In the genomic region with DNA sequence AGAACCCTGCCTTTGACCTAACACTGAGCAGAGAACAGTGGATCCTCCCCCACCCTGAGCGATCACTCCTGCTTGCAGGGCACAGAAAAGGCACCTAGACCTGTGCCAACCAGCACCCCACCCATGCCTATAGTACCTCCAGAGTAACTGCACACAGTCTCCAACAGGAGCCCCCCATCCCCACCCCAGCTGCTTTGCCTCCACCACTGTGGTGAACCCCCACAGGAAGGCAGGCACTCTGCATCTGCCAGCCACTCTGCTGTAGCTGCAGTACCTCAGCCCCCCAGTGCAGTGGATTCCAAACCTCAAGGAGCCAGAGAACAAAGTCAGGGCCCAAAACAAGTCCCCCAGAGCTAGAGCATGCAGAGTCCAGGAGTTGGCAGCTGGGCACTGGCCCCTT, we compare ENCODE assay signal across 15 cellular contexts. TPM values are rescaled to one million over a fixed set of nuclear protein-coding genes. Genes with fewer than 3 reads are reported as not detected.
DNase-seq lines count a peak whose midpoint lies in the region; TF ChIP-seq lines count a peak whose summit lies in the region.
"Had no signal": no experiment of that assay in that cellular context is flagged by ENCODE, and none has a peak within 500 bp of the region (broad histone marks: within the 10 kb centered on the region; RNA-seq: fewer than 3 reads in every experiment).

No MANE protein-coding gene starts in this region.

- H3K27me3 Mint-ChIP-seq in activated naive CD8-positive, alpha-beta T cell: no peaks in the 10 kb centered on the region
- no peaks in the 10 kb centered on the region for H3K27me3 Mint-ChIP-seq in activated naive CD8-positive, alpha-beta T cell treated with anti-CD3 and anti-CD28 coated beads for 36 hours

- H3K27me3 ChIP-seq in Peyer's patch: no peaks in the 10 kb centered on the region
- no peaks in the 10 kb centered on the region for H3K27me3 ChIP-seq in testis

- peaks cover 6% of the 10 kb centered on the region for H3K4me1 Mint-ChIP-seq in activated naive CD8-positive, alpha-beta T cell (ENCODE audit: low read depth)
- no peaks in the 10 kb centered on the region for H3K4me1 Mint-ChIP-seq in activated naive CD8-positive, alpha-beta T cell treated with anti-CD3 and anti-CD28 coated beads for 36 hours

- H3K27ac Mint-ChIP-seq in activated naive CD8-positive, alpha-beta T cell: peak overlapping the region; percentile 54
- no peak overlapping the region for H3K27ac Mint-ChIP-seq in activated naive CD8-positive, alpha-beta T cell treated with anti-CD3 and anti-CD28 coated beads for 36 hours

- no peak overlapping the region for H3K4me3 ChIP-seq in Peyer's patch
- no peak overlapping the region for H3K4me3 ChIP-seq in testis

- TF ChIP-seq POLR2A in Peyer's patch (IDR thresholded peaks at IDR 0.05) (no peak), testis (IDR thresholded peaks at IDR 0.05) (no peak)

- peaks cover 8% of the 10 kb centered on the region for H3K36me3 Mint-ChIP-seq in activated naive CD8-positive, alpha-beta T cell
- peaks cover 11% of the 10 kb centered on the region for H3K36me3 Mint-ChIP-seq in activated naive CD8-positive, alpha-beta T cell treated with anti-CD3 and anti-CD28 coated beads for 36 hours

- TF ChIP-seq CTCF in Peyer's patch (IDR thresholded peaks at IDR 0.05) (no peak), testis (IDR thresholded peaks at IDR 0.05) (no peak)

- H3K4me1 ChIP-seq in Peyer's patch (no peaks in the 10 kb centered on the region), testis (peaks cover 5% of the 10 kb centered on the region)

- DNase-seq in activated naive CD8-positive, alpha-beta T cell treated with anti-CD3 and anti-CD28 coated beads for 36 hours: no peak
- peak in 2 of 3 donors; percentile 9 to 33 for DNase-seq in Peyer's patch
- DNase-seq in ecto neural progenitor cell (ENCODE audit: low spot score): peak; percentile 30
- peak; percentile 13 for DNase-seq in testis
- no peak for DNase-seq in NCI-H1417 treated with DMSO at 0.1 percent for 48 hours (lab: John Stamatoyannopoulos, UW)
- no peak for DNase-seq in NOMO-1 treated with dmso at 0.1 percent for 144 hours (lab: John Stamatoyannopoulos, UW; ENCODE audit: unreplicated experiment)
- DNase-seq: GOT3, NCI-H1436 treated with DMSO at 0.1 percent for 48 hours, NCI-H2081 treated with DMSO at 0.1 percent for 48 hours, NCI-H2227 treated with DMSO at 0.1 percent for 48 hours, NCI-H524 treated with DMSO at 0.1 percent for 48 hours had no signal

- intact Hi-C loops in testis (cut with DNase I; ENCODE audit: low total_unique reads): no loop called here

- H3K9me3 ChIP-seq in Peyer's patch (no peaks in the 10 kb centered on the region), testis (no peaks in the 10 kb centered on the region)

- H3K9me3 Mint-ChIP-seq in activated naive CD8-positive, alpha-beta T cell (ENCODE audit: low read depth): peaks cover 14% of the 10 kb centered on the region
- H3K9me3 Mint-ChIP-seq in activated naive CD8-positive, alpha-beta T cell treated with anti-CD3 and anti-CD28 coated beads for 36 hours: peaks cover 19% of the 10 kb centered on the region

- 100% methylated on average over 1 of the region's 1 CpG for WGBS in testis, 2 donors

- H3K4me3 Mint-ChIP-seq in activated naive CD8-positive, alpha-beta T cell: no peak overlapping the region
- H3K4me3 Mint-ChIP-seq in activated naive CD8-positive, alpha-beta T cell treated with anti-CD3 and anti-CD28 coated beads for 36 hours: no peak overlapping the region

- H3K36me3 ChIP-seq in Peyer's patch (no peaks in the 10 kb centered on the region), testis (ENCODE audit: low read depth, missing control alignments) (no peaks in the 10 kb centered on the region)

- H3K27ac ChIP-seq in Peyer's patch: no peak overlapping the region
- H3K27ac ChIP-seq in testis: no peak overlapping the region
- H3K27ac ChIP-seq: C4-2B, KMS-11 had no signal

RNA-seq across cellular contexts. Expression of gene SPATC1L, which starts 10.7 kb away (rescaled TPM):
- 1 to 10 TPM; 6.3 to 6.9 TPM for total RNA-seq in activated naive CD8-positive, alpha-beta T cell treated with anti-CD3 and anti-CD28 coated beads for 36 hours
- total RNA-seq in Peyer's patch (10 to 100 TPM in 1 of 4 donors, 1 to 10 TPM in 3; 1.1 to 13.2 (median 2.6) TPM), testis (10 to 100 TPM; 75.6 to 96.1 TPM)
- 55.4 TPM for polyA plus RNA-seq in testis (ENCODE audit: insufficient read depth, low read depth, low replicate concordance)

RNA-seq across cellular contexts. Expression of gene FTCD, which starts 18.2 kb away (rescaled TPM):
- under 1 TPM in 1 of 2 experiments, not detected in 1; 0.43 TPM for total RNA-seq in activated naive CD8-positive, alpha-beta T cell treated with anti-CD3 and anti-CD28 coated beads for 36 hours
- 1 to 10 TPM in 1 of 4 donors, under 1 TPM in 1, not detected in 2; 0.67 to 1.0 TPM for total RNA-seq in Peyer's patch
- total RNA-seq in testis: 10 to 100 TPM; 50.5 to 63.5 TPM
- polyA plus RNA-seq in testis (ENCODE audit: insufficient read depth, low read depth, low replicate concordance): 49.2 TPM
- total RNA-seq: M059J had no signal

RNA-seq across cellular contexts. Expression of gene LSS, which starts 55.0 kb away (rescaled TPM):
- 10 to 100 TPM; 15.8 to 16.7 TPM for total RNA-seq in activated naive CD8-positive, alpha-beta T cell treated with anti-CD3 and anti-CD28 coated beads for 36 hours
- total RNA-seq in Peyer's patch: 100 to 1,000 TPM in 1 of 4 donors, 10 to 100 TPM in 3; 43.7 to 172 (median 66.5) TPM
- total RNA-seq in testis: 100 to 1,000 TPM; 126 to 152 TPM
- 35.6 TPM for polyA plus RNA-seq in testis (ENCODE audit: insufficient read depth, low read depth, low replicate concordance)

Comparison
In these comparisons a context has a peak if more than half of its experiments do, and no peak if none do; other contexts are left out.
1. DNase-seq: peak in Peyer's patch (2 of 3), ecto neural progenitor cell (single experiment) and testis (single experiment); none in activated naive CD8-positive, alpha-beta T cell treated with anti-CD3 and anti-CD28 coated beads for 36 hours (single experiment), NCI-H1417 treated with DMSO at 0.1 percent for 48 hours (single experiment) and NOMO-1 treated with dmso at 0.1 percent for 144 hours (single experiment).
2. RNA of gene SPATC1L, which starts 10.7 kb away (total RNA-seq): 75.6 to 96.1 TPM in testis; 6.3 to 6.9 TPM in activated naive CD8-positive, alpha-beta T cell treated with anti-CD3 and anti-CD28 coated beads for 36 hours and 1.1 to 13.2 TPM in Peyer's patch; every median in the first group is over 4 times any median in the second.
3. RNA of gene FTCD, which starts 18.2 kb away (total RNA-seq): 50.5 to 63.5 TPM in testis; 0.67 to 1.0 TPM in Peyer's patch and 0.43 TPM in activated naive CD8-positive, alpha-beta T cell treated with anti-CD3 and anti-CD28 coated beads for 36 hours; every median in the first group is over 10 times any median in the second.